In genomic region chr2:118527571-118527970, GRCh38 we compare ENCODE assay signal across 1 cellular context.
TF ChIP-seq lines count a peak whose summit lies in the region.

No MANE protein-coding gene starts in this region.

TF ChIP-seq in HepG2, 621 proteins besides CTCF, POLR2A, EP300 and RAD21 (continued from another document):
- no peak for TF ChIP-seq IKZF4 (CRISPR knock-in tag; IDR thresholded peaks at IDR 0.05; ENCODE audit: borderline replicate concordance, low read depth, not compliant biosample characterization)
